In genomic region chr12:98369601-98370000, GRCh38 we compare ENCODE assay signal across 18 cellular contexts.
DNase-seq lines count a peak whose midpoint lies in the region; ATAC-seq, FAIRE-seq and TF ChIP-seq lines count a peak whose summit lies in the region.
"Had no signal": no experiment of that assay in that cellular context is flagged by ENCODE, and none has a peak within 500 bp of the region (broad histone marks: within the 10 kb centered on the region; RNA-seq: fewer than 3 reads in every experiment).

No MANE protein-coding gene starts in this region.

- H3K27ac ChIP-seq in A673 (ENCODE audit: low read depth, low read length, poor library complexity, severe bottlenecking) = no peak overlapping the region
- H3K27ac ChIP-seq in mammary epithelial cell (ENCODE audit: insufficient read depth, low read depth, low read length) = no peak overlapping the region

- H3K27me3 ChIP-seq in A673 (replicated peaks; ENCODE audit: insufficient read depth, low read depth, low read length, poor library complexity) (no peaks in the 10 kb centered on the region), mammary epithelial cell (ENCODE audit: insufficient read depth, low read length) (no peaks in the 10 kb centered on the region)

- no peaks in the 10 kb centered on the region for H3K79me2 ChIP-seq in mammary epithelial cell (ENCODE audit: insufficient read depth, low read length)

- FAIRE-seq in GM19239 (lab: Jason Lieb, UNC) = no peak
- FAIRE-seq: D721Med, GM12878, HepG2 had no signal

- DNase-seq in A673 (ENCODE audit: low spot score) = peak; percentile 83
- peak; percentile 34 for DNase-seq in HT1080 (ENCODE audit: low read depth)
- peak; percentile 14 for DNase-seq in mammary epithelial cell
- DNase-seq in epithelial cell of esophagus (ENCODE audit: low read depth) = peak; percentile 56
- DNase-seq in GM10266 (ENCODE audit: extremely low spot score) = no peak
- DNase-seq in NCI-H2171 (lab: John Stamatoyannopoulos, UW) = no peak
- DNase-seq in GM19239 (ENCODE audit: insufficient read length, low spot score) = no peak
- DNase-seq: BE2C; CD8-positive, alpha-beta T cell; COR-L47; DMS153; DND-41; GOT3; H9 had no signal

- POLR2A ChIA-PET in A673 (lab: Charles Lee; ENCODE audit: low non-redundant PET) = no interaction called here

- in situ Hi-C loops in mammary epithelial cell (cut with MboI; ENCODE audit: low sequenced_read_pairs in 2 of 2) = no loop called here

- H4K20me1 ChIP-seq in mammary epithelial cell (ENCODE audit: insufficient read depth, low read length) = no peaks in the 10 kb centered on the region

- dilution Hi-C loops in mammary epithelial cell (cut with HindIII; ENCODE audit: low sequenced_read_pairs) = no loop called here

- WGBS in mammary epithelial cell (ENCODE audit: low coverage, missing lambda C conversion rate) = 15% methylated on average over 4 of the region's 4 CpGs

- H3K4me1 ChIP-seq in A673 (ENCODE audit: insufficient read depth, low read length, poor library complexity, severe bottlenecking) (peaks cover 47% of the 10 kb centered on the region), mammary epithelial cell (ENCODE audit: insufficient read depth, low read length) (peaks cover 7% of the 10 kb centered on the region)
- H3K4me1 ChIP-seq: BE2C had no signal

- no peak overlapping the region for H3K4me2 ChIP-seq in mammary epithelial cell (ENCODE audit: insufficient read depth, low read depth, low read length)

- no peaks in the 10 kb centered on the region for H3K9me3 ChIP-seq in A673 (ENCODE audit: low read depth, low read length, poor library complexity, severe bottlenecking)
- no peaks in the 10 kb centered on the region for H3K9me3 ChIP-seq in mammary epithelial cell (replicated peaks; ENCODE audit: insufficient read depth, low read length)
- H3K9me3 ChIP-seq: BE2C had no signal

- CTCF ChIA-PET in A673 (lab: Charles Lee) (interaction anchor here (0.5 kb wide), 1 partner anchor 67 kb away, joined by 3 read pairs; no protein-coding TSS in a partner anchor), mammary epithelial cell (lab: Charles Lee; ENCODE audit: low non-redundant PET) (no interaction called here)

- no peak overlapping the region for H3K4me3 ChIP-seq in A673 (ENCODE audit: low read depth, low read length, poor library complexity, severe bottlenecking)
- H3K4me3 ChIP-seq in mammary epithelial cell (replicated peaks in 1 of 3; ENCODE audit: insufficient read depth in 1 of 3, low read depth in 2 of 3, low read length in 3 of 3) = no peak overlapping the region
- H3K4me3 ChIP-seq in epithelial cell of esophagus (ENCODE audit: low read length) = no peak overlapping the region
- H3K4me3 ChIP-seq: GM12878 had no signal

- no peaks in the 10 kb centered on the region for H3K36me3 ChIP-seq in A673 (ENCODE audit: insufficient read depth, low read length, poor library complexity, severe bottlenecking)
- H3K36me3 ChIP-seq in mammary epithelial cell (ENCODE audit: insufficient read depth, low read length) = no peaks in the 10 kb centered on the region
- H3K36me3 ChIP-seq: BE2C had no signal

- H2AFZ ChIP-seq in mammary epithelial cell (ENCODE audit: low read depth, low read length) = no peak overlapping the region

- TF ChIP-seq CTCF in A673 (conservative IDR thresholded peaks at IDR 0.05; ENCODE audit: low read depth, low read length) (no peak), mammary epithelial cell (conservative IDR thresholded peaks at IDR 0.05 in 1 of 2, IDR thresholded peaks at IDR 0.05 in 1 of 2; ENCODE audit: extremely low read depth in 1 of 2, insufficient read depth in 1 of 2, low read depth in 1 of 2, low read length in 2 of 2) (no peak), epithelial cell of esophagus (IDR thresholded peaks at IDR 0.05; ENCODE audit: insufficient read depth, low read depth, low read length, missing control alignments) (no peak), GM10266 (IDR thresholded peaks at IDR 0.05; ENCODE audit: control insufficient read depth, insufficient read depth, low read depth, missing control alignments) (no peak)

- intact Hi-C loops in A673 (cut with micrococcal nuclease; ENCODE audit: unreplicated experiment) = no loop called here
- intact Hi-C loops in mammary epithelial cell (cut with micrococcal nuclease) = no loop called here

- no TSS peak for BruUV-seq in A673 (replicated peaks; lab: Mats Ljungman, UMichigan)
- BruUV-seq in mammary epithelial cell (replicated peaks; lab: Mats Ljungman, UMichigan) = no TSS peak

- ATAC-seq in HG03342 (IDR thresholded peaks at IDR 0.05; ENCODE audit: unreplicated experiment) = no peak
- ATAC-seq: CD8-positive, alpha-beta T cell; GM12878; HepG2 had no signal

- H3K9ac ChIP-seq in mammary epithelial cell (ENCODE audit: insufficient read depth, low read length) = no peak overlapping the region

Comparison
In these comparisons a context has a peak if more than half of its experiments do, and no peak if none do; other contexts are left out.
1. DNase-seq: peak in A673 (single experiment), HT1080 (single experiment), mammary epithelial cell (single experiment) and epithelial cell of esophagus (single experiment); none in GM10266 (single experiment), NCI-H2171 (single experiment) and GM19239 (single experiment).